ENCODE assay signal across 9 cellular contexts in genomic region chr12:4307593-4308333, GRCh38. TPM values are rescaled to one million over a fixed set of nuclear protein-coding genes. Genes with fewer than 3 reads are reported as not detected.
DNase-seq lines count a peak whose midpoint lies in the region; ATAC-seq, FAIRE-seq and TF ChIP-seq lines count a peak whose summit lies in the region.
"Had no signal": no experiment of that assay in that cellular context is flagged by ENCODE, and none has a peak within 500 bp of the region (broad histone marks: within the 10 kb centered on the region; RNA-seq: fewer than 3 reads in every experiment).

No MANE protein-coding gene starts in this region.

- H3K27me3 Mint-ChIP-seq in astrocyte (ENCODE audit: low read depth, unreplicated experiment), result no peaks in the 10 kb centered on the region
- H3K27me3 Mint-ChIP-seq: IgD-negative memory B cell had no signal

- 24% methylated on average over 25 of the region's 25 CpGs for WGBS in prostate gland

- H3K4me1 ChIP-seq in astrocyte (ENCODE audit: insufficient read depth, low read length) (peaks cover 2% of the 10 kb centered on the region), right atrium auricular region (peaks cover 0 to 37% of the 10 kb centered on the region in 2 donors), prostate gland (replicated peaks) (no peaks in the 10 kb centered on the region)

- H4K20me1 ChIP-seq in astrocyte (ENCODE audit: insufficient read depth, low read length), result no peaks in the 10 kb centered on the region

- H3K4me3 ChIP-seq in astrocyte (ENCODE audit: insufficient read depth, low read depth, low read length), result peak overlapping the region; percentile 43
- peak overlapping the region in 1 of 2 donors; percentile 9 for H3K4me3 ChIP-seq in right atrium auricular region
- peak overlapping the region in 1 of 2 donors; percentile 8 for H3K4me3 ChIP-seq in prostate gland

- no peaks in the 10 kb centered on the region for H3K9me3 Mint-ChIP-seq in astrocyte (ENCODE audit: unreplicated experiment)
- H3K9me3 Mint-ChIP-seq: IgD-negative memory B cell had no signal

- TF ChIP-seq POLR2A in prostate gland (IDR thresholded peaks at IDR 0.05) (no peak), GM18505 (IDR thresholded peaks at IDR 0.05; ENCODE audit: borderline replicate concordance, extremely low read depth, insufficient read depth, insufficient read length) (no peak)

- H3K4me3 Mint-ChIP-seq in astrocyte (ENCODE audit: unreplicated experiment), result no peak overlapping the region
- H3K4me3 Mint-ChIP-seq: IgD-negative memory B cell had no signal

- ATAC-seq in GM18505 (IDR thresholded peaks at IDR 0.05; ENCODE audit: unreplicated experiment) (no peak), HG03378 (IDR thresholded peaks at IDR 0.05; ENCODE audit: unreplicated experiment) (no peak)

- H3K79me2 ChIP-seq in astrocyte (ENCODE audit: insufficient read depth, low read length), result no peaks in the 10 kb centered on the region

- H3K9ac ChIP-seq in astrocyte (ENCODE audit: low read length), result no peak overlapping the region

- peaks cover 10% of the 10 kb centered on the region for H3K36me3 Mint-ChIP-seq in astrocyte (ENCODE audit: low read depth, unreplicated experiment)

- DNase-seq in AG20443 (ENCODE audit: low spot score) (peak; percentile 91), GM20000 (ENCODE audit: low spot score) (peak; percentile 42), NCI-H226 (peak; percentile 72), astrocyte (ENCODE audit: low read depth) (peak; percentile 65), right atrium auricular region (ENCODE audit: low spot score) (peak; percentile 74), prostate gland (ENCODE audit: low spot score) (peak; percentile 77)

- peak; percentile 73 for FAIRE-seq in astrocyte (lab: Jason Lieb, UNC)

- intact Hi-C loops in prostate gland (cut with DNase I), result loop anchor here (5.0 kb wide), 1 partner anchor 230 kb away; the partner anchor contains the start of gene RAD51AP1

- H3K27ac ChIP-seq in astrocyte (ENCODE audit: low read depth, low read length) (no peak overlapping the region), right atrium auricular region (peak overlapping the region; percentile 4 to 45), prostate gland (peak overlapping the region in 1 of 2 donors; percentile 45)

- H3K9me3 ChIP-seq in astrocyte (ENCODE audit: insufficient read depth, low read depth, low read length) (no peaks in the 10 kb centered on the region), right atrium auricular region (no peaks in the 10 kb centered on the region), prostate gland (no peaks in the 10 kb centered on the region)

- H3K36me3 ChIP-seq in astrocyte (ENCODE audit: insufficient read depth, low read length) (no peaks in the 10 kb centered on the region), right atrium auricular region (peaks cover 12% of the 10 kb centered on the region), prostate gland (no peaks in the 10 kb centered on the region)

- peak; percentile 13 for TF ChIP-seq CTCF in GM20000 (IDR thresholded peaks at IDR 0.05; ENCODE audit: extremely low read depth, missing control alignments)
- peak; percentile 64 for TF ChIP-seq CTCF in astrocyte (IDR thresholded peaks at IDR 0.05; ENCODE audit: insufficient read depth, low read depth, low read length)
- peak; percentile 58 to 86 for TF ChIP-seq CTCF in right atrium auricular region (IDR thresholded peaks at IDR 0.05)
- TF ChIP-seq CTCF in prostate gland (IDR thresholded peaks at IDR 0.05), result peak in 3 of 4 experiments; percentile 46 to 85 (median 68)

- peak overlapping the region; percentile 70 for H2AFZ ChIP-seq in astrocyte (ENCODE audit: low read depth, low read length)

- H3K4me2 ChIP-seq in astrocyte (ENCODE audit: low read length), result peak overlapping the region; percentile 82

- peaks cover 30% of the 10 kb centered on the region for H3K4me1 Mint-ChIP-seq in astrocyte (ENCODE audit: low read depth, unreplicated experiment)

- H3K27me3 ChIP-seq in astrocyte (ENCODE audit: insufficient read depth, low read length) (peaks cover 6% of the 10 kb centered on the region), right atrium auricular region (no peaks in the 10 kb centered on the region), prostate gland (replicated peaks; ENCODE audit: insufficient read depth) (no peaks in the 10 kb centered on the region)

- H3K27ac Mint-ChIP-seq in astrocyte (ENCODE audit: unreplicated experiment), result no peak overlapping the region
- H3K27ac Mint-ChIP-seq: IgD-negative memory B cell had no signal

RNA-seq across cellular contexts. Expression of gene TIGAR, which starts 13.2 kb away (rescaled TPM):
- total RNA-seq in astrocyte, result 91.7 and 95.4 TPM in 2 replicates
- 1 to 10 TPM; 3.7 to 4.2 TPM for total RNA-seq in right atrium auricular region
- 1 to 10 TPM; 1.9 to 6.6 TPM for total RNA-seq in prostate gland

RNA-seq across cellular contexts. Expression of gene CCND2, which starts 34.2 kb away (rescaled TPM):
- total RNA-seq in astrocyte (607 and 726 TPM in 2 replicates), right atrium auricular region (100 to 1,000 TPM; 151 to 165 TPM), prostate gland (10 to 100 TPM; 31.6 to 46.1 TPM)

Comparison
In these comparisons a context has a peak if more than half of its experiments do, and no peak if none do; other contexts are left out.
1. CTCF ChIP-seq: peak in every context shown above with its lines; median percentile 72 in right atrium auricular region; 68 in prostate gland; 64 in astrocyte; 13 in GM20000.
2. RNA of gene TIGAR, which starts 13.2 kb away (total RNA-seq): 91.7 to 95.4 TPM in astrocyte; 1.9 to 6.6 TPM in prostate gland and 3.7 to 4.2 TPM in right atrium auricular region; every median in the first group is over 10 times any median in the second.
3. Peak in every context shown above with its lines, with median percentiles within 50 percentile points of each other: DNase-seq.